Comparison of ENCODE assay signal across 8 cellular contexts in the genomic region with DNA sequence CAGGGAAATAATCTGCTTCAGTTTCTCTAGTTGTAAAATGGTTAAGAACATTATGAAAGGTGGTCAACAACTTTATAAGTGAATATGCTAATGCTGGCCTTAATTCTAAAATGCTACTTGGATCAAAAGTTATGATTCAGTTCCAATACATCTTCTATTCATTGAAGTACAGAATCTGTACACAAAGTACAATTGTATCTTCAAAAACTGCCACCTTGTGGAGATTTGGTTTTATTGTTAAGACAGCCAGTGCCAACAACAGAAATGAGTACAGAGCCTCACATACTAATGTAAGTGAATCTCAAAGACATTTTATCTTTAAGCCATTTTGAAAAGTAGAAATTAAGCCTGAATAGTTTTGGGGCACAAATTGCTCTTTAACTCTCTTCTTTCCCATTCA.
DNase-seq lines count a peak whose midpoint lies in the region; ATAC-seq and TF ChIP-seq lines count a peak whose summit lies in the region.

No MANE protein-coding gene starts in this region.

- peak overlapping the region; percentile 45 to 88 (median 80) for H3K27ac ChIP-seq in esophagus squamous epithelium
- no peak overlapping the region for H3K27ac ChIP-seq in CD4-positive, alpha-beta memory T cell (ENCODE audit: low read depth, low read length)

- no peaks in the 10 kb centered on the region for H3K4me1 Mint-ChIP-seq in CD4-positive, alpha-beta memory T cell

- ATAC-seq in GM21619 (IDR thresholded peaks at IDR 0.05; ENCODE audit: unreplicated experiment) (peak; percentile 65), GM18870 (IDR thresholded peaks at IDR 0.05; ENCODE audit: unreplicated experiment) (no peak)

- no peak for TF ChIP-seq POLR2A in esophagus squamous epithelium (IDR thresholded peaks at IDR 0.05)

- peaks cover 0 to 3% (median 0%) of the 10 kb centered on the region in 8 donors for H3K9me3 Mint-ChIP-seq in CD4-positive, alpha-beta memory T cell

- peaks cover 0 to 31% (median 0%) of the 10 kb centered on the region in 3 donors for H3K4me1 ChIP-seq in esophagus squamous epithelium
- no peaks in the 10 kb centered on the region for H3K4me1 ChIP-seq in CD4-positive, alpha-beta memory T cell (ENCODE audit: insufficient read depth, low read length)

- H3K27me3 ChIP-seq in esophagus squamous epithelium, result no peaks in the 10 kb centered on the region
- no peaks in the 10 kb centered on the region for H3K27me3 ChIP-seq in CD4-positive, alpha-beta memory T cell (ENCODE audit: insufficient read depth, low read length)

- peak overlapping the region in 3 of 4 donors; percentile 3 to 31 (median 11) for H3K4me3 ChIP-seq in esophagus squamous epithelium
- no peak overlapping the region for H3K4me3 ChIP-seq in CD4-positive, alpha-beta memory T cell (ENCODE audit: low read length in 2 of 2)

- no peaks in the 10 kb centered on the region for H3K36me3 ChIP-seq in esophagus squamous epithelium
- no peaks in the 10 kb centered on the region for H3K36me3 ChIP-seq in CD4-positive, alpha-beta memory T cell (ENCODE audit: insufficient read depth, low read length)

- no peak overlapping the region for H3K27ac Mint-ChIP-seq in CD4-positive, alpha-beta memory T cell

- H3K9me3 ChIP-seq in esophagus squamous epithelium, result no peaks in the 10 kb centered on the region
- H3K9me3 ChIP-seq in CD4-positive, alpha-beta memory T cell (ENCODE audit: control insufficient read depth in 1 of 2, low read length in 2 of 2), result no peaks in the 10 kb centered on the region

- TF ChIP-seq CTCF in esophagus squamous epithelium (IDR thresholded peaks at IDR 0.05), result peak in 4 of 6 experiments; percentile 14 to 67 (median 42)

- H3K4me3 Mint-ChIP-seq in CD4-positive, alpha-beta memory T cell, result no peak overlapping the region

- peak; percentile 32 for DNase-seq in Ammon's horn (ENCODE audit: low spot score)
- peak; percentile 71 for DNase-seq in NCI-H748 (lab: John Stamatoyannopoulos, UW; ENCODE audit: unreplicated experiment)
- DNase-seq in esophagus squamous epithelium (lab: John Stamatoyannopoulos, UW), result no peak
- peak; percentile 49 for DNase-seq in putamen (ENCODE audit: low spot score)
- no peak for DNase-seq in NCI-H187 (lab: John Stamatoyannopoulos, UW)
- DNase-seq in CD4-positive, alpha-beta memory T cell, result no peak

- POLR2A ChIA-PET in CD4-positive, alpha-beta memory T cell (lab: Charles Lee; ENCODE audit: partially characterized antibody), result no interaction called here

- intact Hi-C loops in esophagus squamous epithelium (cut with DNase I), result no loop called here
- intact Hi-C loops in CD4-positive, alpha-beta memory T cell (cut with micrococcal nuclease), result no loop called here

- H3K27me3 Mint-ChIP-seq in CD4-positive, alpha-beta memory T cell, result peaks cover 0 to 2% of the 10 kb centered on the region in 2 donors

- CTCF ChIA-PET in CD4-positive, alpha-beta memory T cell (lab: Charles Lee; ENCODE audit: partially characterized antibody), result no interaction called here

- H3K36me3 Mint-ChIP-seq in CD4-positive, alpha-beta memory T cell, result no peaks in the 10 kb centered on the region

Comparison
In these comparisons a context has a peak if more than half of its experiments do, and no peak if none do; other contexts are left out.
1. DNase-seq: peak in Ammon's horn (single experiment), NCI-H748 (single experiment) and putamen (single experiment); none in esophagus squamous epithelium (single experiment), NCI-H187 (0 of 2) and CD4-positive, alpha-beta memory T cell (0 of 5).
2. H3K4me3 ChIP-seq: peak in esophagus squamous epithelium (3 of 4); none in CD4-positive, alpha-beta memory T cell (0 of 2).